6 cellular contexts compared by ENCODE assay signal in the genomic region with DNA sequence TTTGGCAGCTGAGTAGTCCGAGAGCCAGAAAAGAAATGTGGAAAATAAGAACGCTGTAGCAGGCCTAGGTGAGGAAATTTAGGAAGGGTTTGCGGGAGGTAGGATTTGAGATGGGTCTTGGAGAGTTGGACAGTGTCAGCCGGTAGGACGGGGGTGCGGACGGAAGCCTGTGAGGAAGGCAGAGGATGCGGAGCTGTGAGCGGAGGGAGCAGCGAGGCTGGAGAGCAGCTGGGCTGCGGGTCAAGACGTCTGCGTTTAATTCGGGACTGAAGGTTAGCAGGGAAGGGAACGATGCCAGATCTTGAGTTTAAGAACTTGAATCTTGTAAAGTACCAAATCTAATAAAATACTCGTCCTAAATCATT. TPM values are rescaled to one million over a fixed set of nuclear protein-coding genes. Genes with fewer than 3 reads are reported as not detected.
DNase-seq lines count a peak whose midpoint lies in the region; ATAC-seq and TF ChIP-seq lines count a peak whose summit lies in the region.

No MANE protein-coding gene starts in this region.

- ATAC-seq in PC-3 (peak; percentile 0; the same call in 1 of the 2 replicates), GM21381 (IDR thresholded peaks at IDR 0.05; ENCODE audit: unreplicated experiment) (no peak)

- 18% methylated on average over 16 of the region's 16 CpGs for WGBS in esophagus muscularis mucosa

- CTCF ChIA-PET in PC-3 (lab: Charles Lee), result interaction anchor here (0.6 to 1.9 kb wide), 4 partner anchors 20 to 79 kb away, joined by 3 to 28 read pairs (median 4); partner anchors contain the start of gene DPF2

- no peaks in the 10 kb centered on the region for H4K20me1 ChIP-seq in PC-3 (ENCODE audit: low read length)

- TF ChIP-seq CTCF in PC-3 (conservative IDR thresholded peaks at IDR 0.05; ENCODE audit: low read depth, low read length) (no peak), esophagus muscularis mucosa (IDR thresholded peaks at IDR 0.05) (no peak)

- H3K4me3 ChIP-seq in PC-3 (ENCODE audit: low read length) (peak overlapping the region; percentile 72), esophagus muscularis mucosa (peak overlapping the region; percentile 69 to 87 (median 78)), skin epidermis (peak overlapping the region; percentile 22 to 79 (median 65))

- TF ChIP-seq EP300 in esophagus muscularis mucosa (IDR thresholded peaks at IDR 0.05), result no peak

- intact Hi-C loops in PC-3 (cut with micrococcal nuclease), result no loop called here
- intact Hi-C loops in esophagus muscularis mucosa (cut with DNase I), result no loop called here

- H3K9ac ChIP-seq in PC-3 (ENCODE audit: low read length), result peak overlapping the region; percentile 24; the same call in 1 of the 2 replicates

- no peak for TF ChIP-seq POLR2A in esophagus muscularis mucosa (IDR thresholded peaks at IDR 0.05; ENCODE audit: low read depth)

- H3K4me2 ChIP-seq in PC-3 (ENCODE audit: low read length), result peak overlapping the region; percentile 91

- no TSS peak for BruUV-seq in PC-3 (replicated peaks; lab: Mats Ljungman, UMichigan)

- H3F3A ChIP-seq in PC-3 (ENCODE audit: low read length, unreplicated experiment), result peaks cover 14% of the 10 kb centered on the region

- H3K27me3 ChIP-seq in PC-3 (ENCODE audit: low read length), result no peaks in the 10 kb centered on the region
- H3K27me3 ChIP-seq in esophagus muscularis mucosa, result peaks cover 0 to 9% (median 0%) of the 10 kb centered on the region in 4 donors

- DNase-seq in PC-3 (no peak), esophagus muscularis mucosa (ENCODE audit: extremely low spot score) (no peak), NCI-H1048 (lab: John Stamatoyannopoulos, UW) (no peak), KG1 (lab: John Stamatoyannopoulos, UW) (no peak)

- peaks cover 29% of the 10 kb centered on the region for H3K36me3 ChIP-seq in PC-3 (ENCODE audit: low read depth, low read length)
- H3K36me3 ChIP-seq in esophagus muscularis mucosa, result peaks cover 35 to 39% (median 38%) of the 10 kb centered on the region in 4 donors

- H3K79me2 ChIP-seq in PC-3 (ENCODE audit: low read length), result no peaks in the 10 kb centered on the region

- H3K4me1 ChIP-seq in PC-3 (ENCODE audit: insufficient read depth, low read length), result peaks cover 7% of the 10 kb centered on the region
- H3K4me1 ChIP-seq in esophagus muscularis mucosa, result peaks cover 27 to 30% (median 27%) of the 10 kb centered on the region in 4 donors

- no peak overlapping the region for H3K27ac ChIP-seq in PC-3 (ENCODE audit: low read length)
- H3K27ac ChIP-seq in esophagus muscularis mucosa (replicated peaks in 1 of 4), result peak overlapping the region; percentile 71 to 83 (median 78)
- peak overlapping the region in 8 of 21 experiments; percentile 2 to 66 (median 29) for H3K27ac ChIP-seq in skin epidermis

- H3K9me3 ChIP-seq in PC-3 (ENCODE audit: low read length) (no peaks in the 10 kb centered on the region), esophagus muscularis mucosa (no peaks in the 10 kb centered on the region)

- H2AFZ ChIP-seq in PC-3 (ENCODE audit: low read length), result peak overlapping the region; percentile 73

- H3K9me2 ChIP-seq in PC-3 (replicated peaks; ENCODE audit: low read length), result no peaks in the 10 kb centered on the region

- POLR2A ChIA-PET in PC-3 (lab: Charles Lee; ENCODE audit: unreplicated experiment), result interaction anchor here (1.4 kb wide), 1 partner anchor 21 kb away, joined by 5 read pairs; no protein-coding TSS in a partner anchor

RNA-seq across cellular contexts. Expression of gene TIGD3, which starts 0.7 kb away (rescaled TPM):
- 1.3 and 1.6 TPM in 2 replicates for total RNA-seq in PC-3 (2014; rRNA removed)
- under 1 TPM in 1 of 4 donors, not detected in 3; 0.19 TPM for total RNA-seq in esophagus muscularis mucosa

RNA-seq across cellular contexts. Expression of gene DPF2, which starts 20.2 kb away (rescaled TPM):
- total RNA-seq in PC-3 (2014; rRNA removed), result 45.8 and 63.1 TPM in 2 replicates
- 10 to 100 TPM; 40.3 to 60.6 (median 52.9) TPM for total RNA-seq in esophagus muscularis mucosa

RNA-seq across cellular contexts. Expression of gene SLC25A45, which starts 28.6 kb away (rescaled TPM):
- total RNA-seq in PC-3 (2014; rRNA removed), result 12.7 and 13.1 TPM in 2 replicates
- 10 to 100 TPM in 1 of 4 donors, 1 to 10 TPM in 3; 4.6 to 11.3 (median 5.9) TPM for total RNA-seq in esophagus muscularis mucosa

RNA-seq across cellular contexts. Expression of gene FRMD8, which starts 32.6 kb away (rescaled TPM):
- total RNA-seq in PC-3 (2014; rRNA removed) (68.3 and 93.2 TPM in 2 replicates), esophagus muscularis mucosa (10 to 100 TPM; 30.4 to 37.3 (median 34.7) TPM)

RNA-seq across cellular contexts. Expression of gene CDC42EP2, which starts 39.2 kb away (rescaled TPM):
- 16.6 and 25.7 TPM in 2 replicates for total RNA-seq in PC-3 (2014; rRNA removed)
- total RNA-seq in esophagus muscularis mucosa, result 10 to 100 TPM; 39.9 to 90.1 (median 54.4) TPM
